ENCODE assay signal across 1 cellular context in the genomic region with DNA sequence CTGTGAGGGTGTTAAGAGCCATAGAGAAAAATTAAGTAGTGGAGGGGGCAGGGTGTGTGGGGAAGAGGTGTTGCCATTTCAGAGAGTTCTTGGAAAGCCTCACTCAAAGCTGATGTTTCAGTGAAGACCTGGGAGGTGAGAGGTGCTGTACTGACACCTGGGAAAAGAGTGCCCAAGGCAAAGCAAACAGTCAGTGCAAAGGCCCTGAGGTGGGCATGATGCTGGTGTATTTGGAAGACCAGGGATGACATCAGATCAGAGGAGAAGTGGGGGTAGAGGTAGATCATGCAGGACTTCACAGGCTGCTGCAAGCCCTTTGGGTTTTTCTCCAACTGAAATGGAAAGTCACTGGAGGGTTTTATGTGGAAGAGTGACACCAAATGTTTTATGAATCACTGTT.
A peak's percentile ranks its signal among the peaks of the same experiment; 100 is the strongest.
TF ChIP-seq lines count a peak whose summit lies in the region.

No MANE protein-coding gene starts in this region.

TF ChIP-seq in HEK293, 187 proteins besides CTCF, POLR2A, EP300 and RAD21 (continued from another document):
- TF ChIP-seq ZNF514 (tag by site-specific recombination; IDR thresholded peaks at IDR 0.05) (no peak), ZNF391 (tag by site-specific recombination; IDR thresholded peaks at IDR 0.05; ENCODE audit: borderline replicate concordance, low read depth) (no peak), ZNF623 (tag by site-specific recombination; IDR thresholded peaks at IDR 0.05) (peak; percentile 96)
